Comparison of ENCODE assay signal across 8 cellular contexts in genomic region chr15:66504563-66505429, GRCh38.
DNase-seq lines count a peak whose midpoint lies in the region; ATAC-seq and TF ChIP-seq lines count a peak whose summit lies in the region.

TSS of gene RPL4 (minus strand) at chr15:66504855. CDS start at chr15:66504790, 65 bp downstream.
TSS of gene ZWILCH (plus strand) at chr15:66505326. CDS start at chr15:66505339, 13 bp downstream.

- peak; percentile 85 for DNase-seq in ACHN
- DNase-seq in NCI-H446 (lab: John Stamatoyannopoulos, UW) = peak; percentile 79 to 81
- peak; percentile 65 to 71 for DNase-seq in activated CD4-positive, alpha-beta T cell treated with anti-CD3 and anti-CD28 coated beads for 24 hours (ENCODE audit: low read depth in 2 of 2)
- DNase-seq in choroid plexus epithelial cell (ENCODE audit: low read depth) = peak; percentile 91
- peak; percentile 86 for DNase-seq in kidney glomerular epithelial cell (lab: John Stamatoyannopoulos, UW)
- DNase-seq in stimulated activated CD4-positive, alpha-beta T cell treated with anti-CD3 and anti-CD28 coated beads, Interleukin-1b, Interleukin-23, amount 100 ng/mL, for 24 hours (ENCODE audit: low read depth in 4 of 4, low spot score in 1 of 4) = peak; percentile 52 to 78 (median 66)

- in situ Hi-C loops in ACHN (cut with HindIII; ENCODE audit: low pct_ligation_motif_present, low pct_unique_long_range_greater_than_20kb, low sequenced_read_pairs) = no loop called here

- peak; percentile 75 for ATAC-seq in GM18867 (IDR thresholded peaks at IDR 0.05; ENCODE audit: unreplicated experiment)
- ATAC-seq in HG03103 (IDR thresholded peaks at IDR 0.05; ENCODE audit: low read depth, unreplicated experiment) = peak; percentile 63

- no peak for TF ChIP-seq CTCF in choroid plexus epithelial cell (conservative IDR thresholded peaks at IDR 0.05; ENCODE audit: low read depth, low read length)

- peak within 1 kb of the TSS; percentile 70 for H3K4me3 ChIP-seq in choroid plexus epithelial cell (ENCODE audit: low read depth, low read length)

Comparison
In these comparisons a context has a peak if more than half of its experiments do, and no peak if none do; other contexts are left out.
1. Peak in every context shown above with its lines: DNase-seq, ATAC-seq and H3K4me3 ChIP-seq.